Comparison of ENCODE assay signal across 1 cellular context in the genomic region with DNA sequence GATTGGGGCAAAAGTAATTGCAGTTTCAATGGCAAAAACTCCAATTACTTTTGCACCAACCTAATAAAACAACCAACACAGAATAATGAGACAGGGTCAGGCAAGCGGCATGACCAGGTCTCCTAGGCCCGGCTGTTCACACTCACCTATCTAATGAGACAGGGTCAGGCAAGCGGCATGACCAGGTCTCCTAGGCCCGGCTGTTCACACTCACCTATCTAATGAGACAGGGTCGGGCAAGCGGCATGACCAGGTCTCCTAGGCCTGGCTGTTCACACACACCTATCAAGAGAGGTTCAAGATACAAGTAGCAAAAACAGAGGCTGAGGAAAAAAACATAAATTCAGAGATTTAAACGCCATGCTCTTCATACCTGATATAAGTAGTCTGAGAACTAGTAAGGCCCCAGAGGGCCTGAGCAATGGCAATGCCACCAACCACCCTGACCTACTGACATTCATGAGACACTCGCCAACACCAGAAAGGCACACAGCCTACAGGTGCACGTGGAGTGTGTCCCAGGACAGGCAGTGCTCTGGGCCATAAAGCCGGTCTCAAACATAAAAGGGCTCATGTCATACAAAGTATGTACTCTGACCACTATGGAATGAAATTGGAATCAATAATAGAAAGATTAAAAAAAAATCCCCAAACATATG.
TF ChIP-seq lines count a peak whose summit lies in the region.

No MANE protein-coding gene starts in this region.

TF ChIP-seq in HCT116, 20 proteins besides CTCF, POLR2A, EP300 and RAD21:
- TF ChIP-seq POLR2AphosphoS5 (IDR thresholded peaks at IDR 0.05; ENCODE audit: low read depth, low read length) = no peak
- TF ChIP-seq ELF1 (IDR thresholded peaks at IDR 0.05; ENCODE audit: borderline replicate concordance, low read depth) = no peak
- TF ChIP-seq JUND (IDR thresholded peaks at IDR 0.05) = no peak
- TF ChIP-seq TCF7L2 (IDR thresholded peaks at IDR 0.05; ENCODE audit: borderline replicate concordance, extremely low read depth, insufficient read depth, insufficient read length) = no peak
- no peak for TF ChIP-seq ZFX (IDR thresholded peaks at IDR 0.05)
- no peak for TF ChIP-seq CEBPB (IDR thresholded peaks at IDR 0.05; ENCODE audit: low read depth)
- no peak for TF ChIP-seq YY1 (IDR thresholded peaks at IDR 0.05; ENCODE audit: extremely low read depth, insufficient replicate concordance, low read depth, low read length)
- TF ChIP-seq EZH2phosphoT487 (IDR thresholded peaks at IDR 0.05; ENCODE audit: borderline replicate concordance) = no peak
TF ChIP-seq in HCT116: peak in this region for 0.
